In genomic region chr19:1465191-1466016, GRCh38 we compare ENCODE assay signal across 8 cellular contexts. TPM values are rescaled to one million over a fixed set of nuclear protein-coding genes. Genes with fewer than 3 reads are reported as not detected.
DNase-seq lines count a peak whose midpoint lies in the region; ATAC-seq and TF ChIP-seq lines count a peak whose summit lies in the region.

No MANE protein-coding gene starts in this region.

- H3K27ac ChIP-seq in right atrium auricular region (no peak overlapping the region), adrenal gland (no peak overlapping the region), tibial nerve (no peak overlapping the region)

- peaks cover 0 to 51% of the 10 kb centered on the region in 2 donors for H3K4me1 ChIP-seq in right atrium auricular region
- peaks cover 9 to 32% of the 10 kb centered on the region in 2 donors for H3K4me1 ChIP-seq in adrenal gland (replicated peaks in 1 of 2)
- peaks cover 0 to 48% (median 31%) of the 10 kb centered on the region in 4 donors for H3K4me1 ChIP-seq in tibial nerve

- peak overlapping the region in 1 of 2 donors; percentile 13 for H3K4me3 ChIP-seq in right atrium auricular region
- H3K4me3 ChIP-seq in adrenal gland: no peak overlapping the region
- H3K4me3 ChIP-seq in tibial nerve: no peak overlapping the region

- TF ChIP-seq CTCF in right atrium auricular region (IDR thresholded peaks at IDR 0.05) (peak in 1 of 2 donors; percentile 59), adrenal gland (IDR thresholded peaks at IDR 0.05) (peak in 5 of 6 experiments; percentile 19 to 48 (median 36)), tibial nerve (IDR thresholded peaks at IDR 0.05) (peak in 3 of 5 experiments; percentile 9 to 45 (median 15))

- DNase-seq in Right ventricle myocardium inferior (ENCODE audit: missing footprints) (peak; percentile 66), right atrium auricular region (ENCODE audit: low spot score) (no peak), adrenal gland (peak in 4 of 7 donors; percentile 50 to 62 (median 56)), islet precursor cell (peak; percentile 85), tibial nerve (ENCODE audit: low spot score in 2 of 2) (no peak), NCI-H226 (no peak)

- intact Hi-C loops in Right ventricle myocardium inferior (cut with DNase I) (no loop called here), adrenal gland (cut with DNase I) (no loop called here)

- WGBS in adrenal gland, 4 donors: 36 to 62% (median 41%) methylated on average over 10 to 83 of the region's 83 CpGs
- 76 to 88% methylated on average over 41 to 49 of the region's 83 CpGs for WGBS in tibial nerve, 2 donors

- H3K9me3 ChIP-seq in right atrium auricular region (no peaks in the 10 kb centered on the region), adrenal gland (replicated peaks in 1 of 3) (no peaks in the 10 kb centered on the region), tibial nerve (no peaks in the 10 kb centered on the region)

- ATAC-seq in Right ventricle myocardium inferior: peak; percentile 29
- no peak for ATAC-seq in GM18870 (IDR thresholded peaks at IDR 0.05; ENCODE audit: unreplicated experiment)
- no peak for ATAC-seq in HG03469 (IDR thresholded peaks at IDR 0.05; ENCODE audit: unreplicated experiment)

- peaks cover 16 to 37% of the 10 kb centered on the region in 2 donors for H3K27me3 ChIP-seq in right atrium auricular region
- peaks cover 41% of the 10 kb centered on the region for H3K27me3 ChIP-seq in adrenal gland
- H3K27me3 ChIP-seq in tibial nerve: peaks cover 0 to 40% of the 10 kb centered on the region in 2 donors

- no peaks in the 10 kb centered on the region for H3K36me3 ChIP-seq in right atrium auricular region
- no peaks in the 10 kb centered on the region for H3K36me3 ChIP-seq in adrenal gland (replicated peaks in 1 of 2)
- H3K36me3 ChIP-seq in tibial nerve: peaks cover 0 to 37% (median 0%) of the 10 kb centered on the region in 3 donors

- TF ChIP-seq POLR2A in adrenal gland (IDR thresholded peaks at IDR 0.05) (no peak), tibial nerve (IDR thresholded peaks at IDR 0.05) (no peak)

- no peak for TF ChIP-seq EP300 in tibial nerve (IDR thresholded peaks at IDR 0.05)

RNA-seq across cellular contexts. Expression of gene C19orf25, which starts 13.6 kb away (rescaled TPM):
- total RNA-seq in Right ventricle myocardium inferior (21.5 TPM), right atrium auricular region (10 to 100 TPM; 19.1 to 22.3 TPM), adrenal gland (10 to 100 TPM; 26.9 to 60.4 (median 36.3) TPM), tibial nerve (10 to 100 TPM; 22.4 to 47.4 (median 33.8) TPM)
- 10 to 100 TPM in 2 of 3 donors, 1 to 10 TPM in 1; 6.0 to 55.7 (median 33.4) TPM for polyA plus RNA-seq in adrenal gland

RNA-seq across cellular contexts. Expression of gene APC2, which starts 15.5 kb away (rescaled TPM):
- total RNA-seq in Right ventricle myocardium inferior (0.14 TPM), right atrium auricular region (under 1 TPM; 0.04 to 0.35 TPM), adrenal gland (1 to 10 TPM in 3 of 8 donors, under 1 TPM in 5; 0.06 to 6.9 (median 0.32) TPM), tibial nerve (10 to 100 TPM in 1 of 4 donors, 1 to 10 TPM in 3; 1.7 to 10.2 (median 4.2) TPM)
- polyA plus RNA-seq in adrenal gland: 10 to 100 TPM in 1 of 3 donors, under 1 TPM in 2; 0.71 to 12.9 (median 0.82) TPM

RNA-seq across cellular contexts. Expression of gene PCSK4, which starts 24.7 kb away (rescaled TPM):
- total RNA-seq in Right ventricle myocardium inferior (0.89 TPM), right atrium auricular region (1 to 10 TPM; 1.0 to 4.4 TPM), adrenal gland (10 to 100 TPM in 2 of 8 donors, 1 to 10 TPM in 6; 1.2 to 13.1 (median 4.8) TPM), tibial nerve (1 to 10 TPM; 1.3 to 4.9 (median 2.2) TPM)
- polyA plus RNA-seq in adrenal gland: 10 to 100 TPM in 2 of 3 donors, 1 to 10 TPM in 1; 1.3 to 29.7 (median 13.7) TPM

RNA-seq across cellular contexts. Expression of gene REEP6, which starts 25.6 kb away (rescaled TPM):
- total RNA-seq in Right ventricle myocardium inferior: 1.1 TPM
- 1 to 10 TPM; 1.3 to 2.3 TPM for total RNA-seq in right atrium auricular region
- 100 to 1,000 TPM in 5 of 8 donors, 10 to 100 TPM in 3; 59.3 to 189 (median 121) TPM for total RNA-seq in adrenal gland
- 100 to 1,000 TPM in 2 of 3 donors, 10 to 100 TPM in 1; 16.5 to 205 (median 120) TPM for polyA plus RNA-seq in adrenal gland
- total RNA-seq in tibial nerve: 1 to 10 TPM; 1.2 to 4.6 (median 2.9) TPM

RNA-seq across cellular contexts. Expression of gene RPS15, which starts 27.2 kb away (rescaled TPM):
- total RNA-seq in Right ventricle myocardium inferior: 695 TPM
- total RNA-seq in right atrium auricular region: 1,000 to 10,000 TPM; 1,712 to 2,156 TPM
- 1,000 to 10,000 TPM in 6 of 8 donors, 100 to 1,000 TPM in 2; 929 to 3,934 (median 1,829) TPM for total RNA-seq in adrenal gland
- 1,000 to 10,000 TPM in 2 of 3 donors, 100 to 1,000 TPM in 1; 471 to 4,071 (median 2,224) TPM for polyA plus RNA-seq in adrenal gland
- 1,000 to 10,000 TPM; 4,239 to 4,988 (median 4,337) TPM for total RNA-seq in tibial nerve

Comparison
In these comparisons a context has a peak if more than half of its experiments do, and no peak if none do; other contexts are left out.
1. DNase-seq: peak in Right ventricle myocardium inferior (single experiment), adrenal gland (4 of 7) and islet precursor cell (single experiment); none in right atrium auricular region (single experiment), tibial nerve (0 of 2) and NCI-H226 (single experiment).